Comparison of ENCODE assay signal across 27 cellular contexts in the genomic region with DNA sequence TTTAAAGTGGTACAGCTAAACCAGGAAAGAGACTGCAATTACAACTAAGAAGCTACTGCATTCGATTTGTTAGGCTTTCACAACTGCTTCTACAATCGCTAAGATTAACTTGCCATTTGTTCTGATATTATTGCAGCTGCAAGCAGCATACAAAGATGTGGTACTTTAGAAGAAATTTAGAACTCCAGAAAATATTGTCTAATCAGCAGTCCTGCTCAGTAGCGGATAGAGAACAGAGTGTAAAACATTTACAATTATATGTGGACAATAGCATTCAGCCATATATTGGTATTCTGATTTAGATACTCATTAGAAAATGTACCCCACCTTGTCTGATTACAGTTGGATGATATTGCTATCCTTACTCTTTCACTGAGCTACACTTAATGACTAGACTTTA.
"Had no signal": no experiment of that assay in that cellular context is flagged by ENCODE, and none has a peak within 500 bp of the region (broad histone marks: within the 10 kb centered on the region; RNA-seq: fewer than 3 reads in every experiment).

No MANE protein-coding gene starts in this region.

- H3K9me3 ChIP-seq: stomach, suprapubic skin, testis, thoracic aorta, thyroid gland, tibial artery, tibial nerve, transverse colon, upper lobe of left lung, upper lobe of right lung, uterus, vagina had no signal

- H3K27ac ChIP-seq: stomach, suprapubic skin, testis, thoracic aorta, thyroid gland, tibial artery, tibial nerve, transverse colon, upper lobe of left lung, upper lobe of right lung, uterus, vagina had no signal

- H3K36me3 ChIP-seq: stomach, suprapubic skin, thoracic aorta, thyroid gland, tibial artery, tibial nerve, transverse colon, upper lobe of left lung, upper lobe of right lung, uterus, vagina had no signal

- H3K27me3 ChIP-seq: stomach, suprapubic skin, testis, thyroid gland, tibial artery, tibial nerve, transverse colon, upper lobe of left lung, upper lobe of right lung, uterus, vagina had no signal

- DNase-seq: stimulated activated CD4-positive, alpha-beta T cell treated with anti-CD3 and anti-CD28 coated beads, Interleukin-2, amount 100 ng/mL, for 48 hours; stimulated activated CD4-positive, alpha-beta T cell treated with anti-CD3 and anti-CD28 coated beads, Interleukin-4, amount 100 ng/mL, for 1 hour; stimulated activated CD4-positive, alpha-beta T cell treated with anti-CD3 and anti-CD28 coated beads, Interleukin-4, amount 100 ng/mL, for 24 hours; stimulated activated CD4-positive, alpha-beta T cell treated with anti-CD3 and anti-CD28 coated beads, Interleukin-4, amount 100 ng/mL, for 4 hours; stimulated activated CD8-positive, alpha-beta memory T cell treated with anti-CD3 and anti-CD28 coated beads, Interleukin-4, amount 100 ng/mL, for 48 hours; stimulated activated naive B cell treated with anti-CD40 and anti-IgM and Interleukin-4, amounts not matched to agents 10 μg/mL and 1 μg/mL and 100 μg/mL, for 72 hours; stimulated activated naive CD4-positive, alpha-beta T cell; stimulated activated naive CD4-positive, alpha-beta T cell treated with Interleukin-2 at 50 U/mL for 16 hours; stimulated activated naive CD8-positive, alpha-beta T cell treated with anti-CD3 and anti-CD28 coated beads, Interleukin-15, amount 100 ng/mL, for 72 hours; stimulated activated naive CD8-positive, alpha-beta T cell treated with anti-CD3 and anti-CD28 coated beads, Interleukin-15, Interleukin-2, amounts not matched to agents 100 U/mL and 50 U/mL, for 24 hours; stomach; substantia nigra; testis; thyroid gland; tibial artery; transverse colon; trophoblast cell; upper lobe of left lung; upper lobe of right lung; uterus had no signal

- FAIRE-seq: urothelium cell line had no signal

- ATAC-seq: stimulated activated effector memory CD8-positive, alpha-beta T cell treated with anti-CD3 and anti-CD28 coated beads, Interleukin-12 subunit alpha, Interleukin-12 subunit beta, amount 100 ng/mL, for 72 hours; stimulated activated memory B cell treated with anti-CD40 and anti-IgM and Interleukin-4, amounts not matched to agents 10 μg/mL and 1 μg/mL and 100 μg/mL, for 72 hours; stimulated activated naive B cell treated with anti-CD40 and anti-IgM and Interleukin-4, amounts not matched to agents 10 μg/mL and 1 μg/mL and 100 μg/mL, for 72 hours; stimulated activated naive CD8-positive, alpha-beta T cell treated with anti-CD3 and anti-CD28 coated beads, Interleukin-15, amount 100 ng/mL, for 72 hours; stimulated activated naive CD8-positive, alpha-beta T cell treated with anti-CD3 and anti-CD28 coated beads, Interleukin-15, Interleukin-2, amounts not matched to agents 100 U/mL and 50 U/mL, for 24 hours; upper lobe of right lung had no signal

- H3K4me3 ChIP-seq: stomach, suprapubic skin, testis, thoracic aorta, thyroid gland, tibial artery, tibial nerve, transverse colon, upper lobe of left lung, upper lobe of right lung, uterus, vagina had no signal

- H3K4me1 ChIP-seq: stomach, suprapubic skin, testis, thyroid gland, tibial artery, tibial nerve, transverse colon, upper lobe of left lung, upper lobe of right lung, uterus, vagina had no signal
